Comparison of ENCODE assay signal across 8 cellular contexts in genomic region chr12:130873106-130873795, GRCh38. TPM values are rescaled to one million over a fixed set of nuclear protein-coding genes. Genes with fewer than 3 reads are reported as not detected.
A peak's percentile ranks its signal among the peaks of the same experiment; 100 is the strongest.
DNase-seq lines count a peak whose midpoint lies in the region; ATAC-seq and TF ChIP-seq lines count a peak whose summit lies in the region.

No MANE protein-coding gene starts in this region.

- H3K36me3 ChIP-seq in DOHH2 (ENCODE audit: control insufficient read depth, low read length) (peaks cover 60% of the 10 kb centered on the region), PC-9 (ENCODE audit: low read depth) (peaks cover 49% of the 10 kb centered on the region), parathyroid adenoma (ENCODE audit: control insufficient read depth, insufficient read depth, low read length) (peaks cover 3% of the 10 kb centered on the region), aorta (ENCODE audit: control insufficient read depth in 1 of 2, insufficient read depth in 2 of 2, low read length in 1 of 2) (peaks cover 2% of the 10 kb centered on the region in 2 donors)

- DNase-seq in PC-9 (no peak), erythroblast (lab: John Stamatoyannopoulos, UW) (peak; percentile 48 to 65), aorta (no peak)

- ATAC-seq in HG03460 (IDR thresholded peaks at IDR 0.05; ENCODE audit: unreplicated experiment) (no peak), GM18861 (IDR thresholded peaks at IDR 0.05; ENCODE audit: unreplicated experiment) (no peak), GM21717 (IDR thresholded peaks at IDR 0.05; ENCODE audit: unreplicated experiment) (no peak), aorta (ENCODE audit: low FRiP score) (no peak)

- peaks cover 59% of the 10 kb centered on the region for H3F3A ChIP-seq in DOHH2 (ENCODE audit: control insufficient read depth, insufficient read depth)
- H3F3A ChIP-seq in PC-9 (ENCODE audit: insufficient read depth, low read depth), result peaks cover 56% of the 10 kb centered on the region

- peaks cover 40% of the 10 kb centered on the region for H3K79me2 ChIP-seq in DOHH2 (ENCODE audit: control insufficient read depth, low read length)
- H3K79me2 ChIP-seq in PC-9 (ENCODE audit: low read depth), result peaks cover 22% of the 10 kb centered on the region
- no peaks in the 10 kb centered on the region for H3K79me2 ChIP-seq in parathyroid adenoma

- intact Hi-C loops in PC-9 (cut with micrococcal nuclease; ENCODE audit: unreplicated experiment) (loop anchor here (5.0 kb wide), 2 partner anchors 36 to 56 kb away; partner anchors contain the start of gene STX2), aorta (cut with DNase I) (no loop called here)

- H3K27me3 ChIP-seq in DOHH2 (ENCODE audit: control insufficient read depth, low read length), result no peaks in the 10 kb centered on the region
- H3K27me3 ChIP-seq in PC-9 (ENCODE audit: insufficient read depth, low read depth), result no peaks in the 10 kb centered on the region
- no peaks in the 10 kb centered on the region for H3K27me3 ChIP-seq in parathyroid adenoma (ENCODE audit: control insufficient read depth, insufficient read depth, low read length)
- H3K27me3 ChIP-seq in aorta (ENCODE audit: control insufficient read depth in 1 of 2, insufficient read depth in 2 of 2, low read length in 1 of 2), result no peaks in the 10 kb centered on the region

- H3K9me3 ChIP-seq in DOHH2 (ENCODE audit: control insufficient read depth, insufficient read depth, low read length) (no peaks in the 10 kb centered on the region), PC-9 (ENCODE audit: insufficient read depth, low read depth) (no peaks in the 10 kb centered on the region), parathyroid adenoma (ENCODE audit: control insufficient read depth, low read length) (no peaks in the 10 kb centered on the region), aorta (ENCODE audit: control insufficient read depth, low read length) (no peaks in the 10 kb centered on the region)

- peak overlapping the region; percentile 87 for H3K4me2 ChIP-seq in DOHH2 (ENCODE audit: low read length)
- peak overlapping the region; percentile 96 for H3K4me2 ChIP-seq in PC-9
- H3K4me2 ChIP-seq in parathyroid adenoma (ENCODE audit: low read length), result peak overlapping the region; percentile 77

- H2AFZ ChIP-seq in PC-9, result no peak overlapping the region
- H2AFZ ChIP-seq in parathyroid adenoma, result no peak overlapping the region

- peaks cover 62% of the 10 kb centered on the region for H3K4me1 ChIP-seq in DOHH2 (ENCODE audit: control insufficient read depth, low read length)
- H3K4me1 ChIP-seq in PC-9 (replicated peaks; ENCODE audit: insufficient read depth), result peaks cover 15% of the 10 kb centered on the region
- peaks cover 6% of the 10 kb centered on the region for H3K4me1 ChIP-seq in parathyroid adenoma
- H3K4me1 ChIP-seq in aorta (ENCODE audit: control insufficient read depth in 1 of 2, insufficient read depth in 2 of 2, low read length in 2 of 2), result peaks cover 0 to 3% of the 10 kb centered on the region in 2 donors

- CTCF ChIA-PET in PC-9 (lab: Charles Lee), result no interaction called here

- H3K4me3 ChIP-seq in DOHH2 (ENCODE audit: low read length) (peak overlapping the region; percentile 90), PC-9 (peak overlapping the region; percentile 99), parathyroid adenoma (ENCODE audit: low read depth, low read length) (peak overlapping the region; percentile 52), aorta (ENCODE audit: low read length in 2 of 2) (peak overlapping the region in 1 of 2 donors; percentile 54)

- TF ChIP-seq CTCF in DOHH2 (IDR thresholded peaks at IDR 0.05; ENCODE audit: low read depth, low read length, poor library complexity, severe bottlenecking), result no peak
- TF ChIP-seq CTCF in PC-9 (conservative IDR thresholded peaks at IDR 0.05), result no peak
- no peak for TF ChIP-seq CTCF in parathyroid adenoma (IDR thresholded peaks at IDR 0.05)

- POLR2A ChIA-PET in PC-9 (lab: Charles Lee; ENCODE audit: unreplicated experiment), result no interaction called here

- H3K9ac ChIP-seq in parathyroid adenoma, result no peak overlapping the region

- WGBS in aorta, 2 donors, result 42 to 46% methylated on average over 4 of the region's 4 CpGs

- H3K27ac ChIP-seq in DOHH2 (ENCODE audit: low read depth, low read length), result peak overlapping the region; percentile 64
- peak overlapping the region; percentile 73 for H3K27ac ChIP-seq in PC-9
- H3K27ac ChIP-seq in parathyroid adenoma, result no peak overlapping the region
- H3K27ac ChIP-seq in aorta (ENCODE audit: low read depth in 1 of 2, low read length in 2 of 2), result no peak overlapping the region

- H4K20me1 ChIP-seq in DOHH2 (ENCODE audit: control insufficient read depth, insufficient read depth, low read depth, low read length), result peaks cover 35% of the 10 kb centered on the region
- H4K20me1 ChIP-seq in PC-9 (ENCODE audit: insufficient read depth), result peaks cover 49% of the 10 kb centered on the region

- H3K9me2 ChIP-seq in DOHH2 (replicated peaks; ENCODE audit: control insufficient read depth, low read length) (no peaks in the 10 kb centered on the region), PC-9 (ENCODE audit: insufficient read depth) (no peaks in the 10 kb centered on the region)

- no peak for TF ChIP-seq POLR2A in erythroblast (IDR thresholded peaks at IDR 0.05; ENCODE audit: low read length)

- TSS peak; percentile 43 for BruUV-seq in PC-9 (replicated peaks; lab: Mats Ljungman, UMichigan)

RNA-seq across cellular contexts. Expression of gene RAN, which starts 1.4 kb away (rescaled TPM):
- total RNA-seq in PC-9 (2021) (894 and 1,079 TPM in 2 replicates), aorta (100 to 1,000 TPM; 233 to 304 TPM)
- 100 to 1,000 TPM; 158 to 210 TPM for polyA plus RNA-seq in aorta

RNA-seq across cellular contexts. Expression of gene STX2, which starts 34.2 kb away (rescaled TPM):
- total RNA-seq in PC-9 (2021) (8.2 and 9.7 TPM in 2 replicates), aorta (10 to 100 TPM; 30.4 to 31.5 TPM)
- polyA plus RNA-seq in aorta, result 10 to 100 TPM; 15.8 to 21.0 TPM

Comparison
In these comparisons a context has a peak if more than half of its experiments do, and no peak if none do; other contexts are left out.
1. H3K27ac ChIP-seq: peak in DOHH2 (single experiment) and PC-9 (single experiment); none in parathyroid adenoma (single experiment) and aorta (0 of 2).
2. DNase-seq: peak in erythroblast (2 of 2); none in PC-9 (0 of 2) and aorta (0 of 2).
3. Peak in every context shown above with its lines, with median percentiles within 50 percentile points of each other: H3K4me2 ChIP-seq.